In the genomic region with DNA sequence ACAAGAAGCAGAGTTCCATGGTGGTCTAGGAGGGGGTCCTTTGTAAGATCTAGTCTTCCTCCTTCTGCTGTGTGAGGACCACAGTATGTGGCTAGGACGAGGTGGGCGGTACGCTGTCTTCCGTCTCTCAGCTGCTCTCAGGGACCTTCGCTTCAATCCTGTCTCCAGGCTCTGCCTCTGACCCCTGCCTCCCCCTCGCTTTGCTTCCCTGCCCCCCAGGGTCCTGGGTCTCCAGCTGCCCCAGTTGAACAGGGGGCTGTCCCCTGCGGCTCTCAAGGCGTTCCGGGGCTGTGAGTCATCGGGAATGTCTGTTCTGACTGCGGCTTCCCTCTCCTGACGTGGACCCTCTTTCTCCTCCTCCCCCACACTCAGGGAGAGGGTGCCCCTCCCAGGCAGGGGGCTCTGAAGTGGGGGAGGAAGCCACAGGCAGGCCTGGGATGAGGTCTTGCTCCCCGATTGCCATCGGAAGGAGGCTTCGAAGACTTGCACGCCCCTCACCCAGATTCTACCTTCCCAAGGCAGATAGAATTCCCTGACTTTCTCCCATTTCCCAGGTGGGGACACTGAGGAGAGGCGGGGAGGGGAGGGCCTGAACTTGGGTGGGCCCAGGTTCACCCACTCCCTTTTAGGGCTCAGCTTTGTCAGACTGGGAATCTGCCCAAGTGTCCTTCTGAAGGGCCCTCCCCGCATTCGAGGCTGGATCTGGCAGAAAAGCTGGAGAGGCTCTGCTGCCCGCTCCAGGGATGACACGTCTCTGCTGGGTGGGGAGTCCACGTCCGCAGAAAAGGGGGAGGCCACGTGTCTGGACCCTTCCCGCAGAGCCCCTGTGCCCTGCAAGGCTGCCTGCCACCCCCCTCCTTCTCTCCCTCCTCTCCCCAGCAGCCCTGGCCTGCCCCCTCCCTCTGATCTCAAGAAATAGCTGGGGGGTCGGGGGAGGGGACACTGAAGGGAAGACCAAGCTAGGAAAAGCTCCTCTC, we compare ENCODE assay signal across 10 cellular contexts. TPM values are rescaled to one million over a fixed set of nuclear protein-coding genes. Genes with fewer than 3 reads are reported as not detected.
DNase-seq lines count a peak whose midpoint lies in the region; ATAC-seq and TF ChIP-seq lines count a peak whose summit lies in the region.
"Had no signal": no experiment of that assay in that cellular context is flagged by ENCODE, and none has a peak within 500 bp of the region (broad histone marks: within the 10 kb centered on the region; RNA-seq: fewer than 3 reads in every experiment).

No MANE protein-coding gene starts in this region.

- no peak for TF ChIP-seq CTCF in H9 (conservative IDR thresholded peaks at IDR 0.05)
- TF ChIP-seq CTCF in astrocyte of the cerebellum (IDR thresholded peaks at IDR 0.05; ENCODE audit: low read depth, low read length, missing control alignments) = no peak
- no peak for TF ChIP-seq CTCF in spleen (IDR thresholded peaks at IDR 0.05 in 8 of 11, conservative IDR thresholded peaks at IDR 0.05 in 3 of 11)

- H3K79me2 ChIP-seq in H9 (ENCODE audit: insufficient read depth, low read length) = no peaks in the 10 kb centered on the region

- peaks cover 69 to 85% of the 10 kb centered on the region in 2 experiments for H3K4me1 Mint-ChIP-seq in H9

- WGBS in H9 (ENCODE audit: extremely low coverage, insufficient read length, low lambda C conversion rate) = no CpG with 5 or more reads among the region's 26 CpGs
- WGBS in spleen, 5 donors = 39 to 57% (median 52%) methylated on average over 25 to 26 of the region's 26 CpGs

- H3K9me3 ChIP-seq in H9 (ENCODE audit: control insufficient read depth, low read depth, low read length) (no peaks in the 10 kb centered on the region), spleen (no peaks in the 10 kb centered on the region)

- H3K4me2 ChIP-seq in H9 (ENCODE audit: insufficient read depth, insufficient read length, low read length) = peak overlapping the region; percentile 15

- H4K5ac ChIP-seq in H9 (ENCODE audit: insufficient read length, low read depth, low read length) = no peak overlapping the region

- no peak overlapping the region for H2BK12ac ChIP-seq in H9 (ENCODE audit: insufficient read length, low read depth, low read length)

- H3K36me3 Mint-ChIP-seq in H9 (ENCODE audit: insufficient read depth in 1 of 3, low read depth in 3 of 3) = no peaks in the 10 kb centered on the region; a peak in 1 of 7 replicates

- H2BK120ac ChIP-seq in H9 (ENCODE audit: low read depth, low read length, poor library complexity, severe bottlenecking) = no peak overlapping the region

- H4K8ac ChIP-seq in H9 (replicated peaks; ENCODE audit: insufficient read length, low read depth, low read length) = no peak overlapping the region

- H2AK5ac ChIP-seq in H9 (ENCODE audit: insufficient read length, low read length) = no peak overlapping the region

- H3K4me3 ChIP-seq in astrocyte of the cerebellum (ENCODE audit: low read depth, low read length) = peak overlapping the region; percentile 22
- no peak overlapping the region for H3K4me3 ChIP-seq in spleen

- in situ Hi-C loops in astrocyte of the cerebellum (cut with HindIII; ENCODE audit: low sequenced_read_pairs) = no loop called here

- no peak overlapping the region for H3K9ac ChIP-seq in H9 (ENCODE audit: extremely low read depth, insufficient read length, low read length)

- H2BK15ac ChIP-seq in H9 (ENCODE audit: low read depth, low read length) = no peak overlapping the region

- no peak overlapping the region for H3K56ac ChIP-seq in H9 (ENCODE audit: insufficient read length, low read depth, low read length)

- H3K4me3 Mint-ChIP-seq in H9 = peak overlapping the region; percentile 7 to 38; a peak in 2 of 5 replicates

- peaks cover 21% of the 10 kb centered on the region for H3K4me1 ChIP-seq in H9 (ENCODE audit: insufficient read depth, low read length)
- H3K4me1 ChIP-seq in spleen = peaks cover 0 to 70% (median 15%) of the 10 kb centered on the region in 6 donors

- peak overlapping the region in 1 of 3 experiments; percentile 86; a peak in 2 of 7 replicates for H3K27ac Mint-ChIP-seq in H9

- H2AFZ ChIP-seq in H9 (ENCODE audit: low read length) = no peak overlapping the region

- peak overlapping the region; percentile 32; the same call in 1 of the 2 replicates for H3K14ac ChIP-seq in H9 (ENCODE audit: insufficient read depth, low read length)

- peak overlapping the region; percentile 13 for H3K18ac ChIP-seq in H9 (ENCODE audit: insufficient read length, low read depth, low read length)

- DNase-seq in H9 = peak; percentile 94
- peak; percentile 96 for DNase-seq in astrocyte of the cerebellum (ENCODE audit: low read depth)
- peak; percentile 85 for DNase-seq in iPS-NIHi7 (ENCODE audit: extremely low spot score)
- no peak for DNase-seq in spleen
- DNase-seq in activated T-cell treated with anti-CD3 and anti-CD28 coated beads for 4 hours = no peak
- DNase-seq: stimulated activated CD4-positive, alpha-beta T cell treated with anti-CD3 and anti-CD28 coated beads, Interleukin-4, amount 100 ng/mL, for 24 hours had no signal

- no peak overlapping the region for H3K27ac ChIP-seq in H9 (ENCODE audit: insufficient read length, low read depth, low read length)
- H3K27ac ChIP-seq in spleen = peak overlapping the region in 7 of 8 donors; percentile 54 to 78 (median 72)

- H3K27me3 ChIP-seq in H9 (ENCODE audit: insufficient read depth, low read length) = no peaks in the 10 kb centered on the region
- H3K27me3 ChIP-seq in spleen (replicated peaks in 1 of 7) = peaks cover 0 to 71% (median 4%) of the 10 kb centered on the region in 7 donors

- peak overlapping the region; percentile 68 for H4K91ac ChIP-seq in H9 (ENCODE audit: insufficient read length, low read depth, low read length)

- no peak for TF ChIP-seq POLR2A in spleen (IDR thresholded peaks at IDR 0.05)

- intact Hi-C loops in spleen (cut with DNase I; ENCODE audit: low total_unique reads) = no loop called here

- no peak overlapping the region for H3K4ac ChIP-seq in H9 (ENCODE audit: low read depth, low read length)

- no peak overlapping the region for H3T11ph ChIP-seq in H9 (ENCODE audit: low read length)

- no peaks in the 10 kb centered on the region for H3K79me1 ChIP-seq in H9 (ENCODE audit: insufficient read depth, low read depth, low read length, poor library complexity, severe bottlenecking)

- peaks cover 23% of the 10 kb centered on the region for H3K27me3 Mint-ChIP-seq in H9 (ENCODE audit: low read depth)

- H3K23ac ChIP-seq in H9 (ENCODE audit: insufficient read length, low read depth, low read length) = no peak overlapping the region

- H2BK20ac ChIP-seq in H9 (ENCODE audit: low read depth, low read length, poor library complexity, severe bottlenecking) = no peak overlapping the region

- no peaks in the 10 kb centered on the region for H4K20me1 ChIP-seq in H9 (ENCODE audit: control insufficient read depth, insufficient read depth, insufficient read length)

- no peak overlapping the region for H2BK5ac ChIP-seq in H9 (ENCODE audit: insufficient read length, low read length)

- ATAC-seq in GM21723 (IDR thresholded peaks at IDR 0.05; ENCODE audit: unreplicated experiment) (no peak), HG03159 (IDR thresholded peaks at IDR 0.05; ENCODE audit: unreplicated experiment) (no peak), GM18498 (IDR thresholded peaks at IDR 0.05; ENCODE audit: unreplicated experiment) (no peak)

- H3K36me3 ChIP-seq in spleen = no peaks in the 10 kb centered on the region

- no peaks in the 10 kb centered on the region; a peak in 2 of 5 replicates for H3K9me3 Mint-ChIP-seq in H9

- H3K23me2 ChIP-seq in H9 (ENCODE audit: insufficient read length, low read depth, low read length, poor library complexity, severe bottlenecking) = peaks cover 3% of the 10 kb centered on the region

RNA-seq across cellular contexts. Expression of gene COL1A1, which starts 9.1 kb away (rescaled TPM):
- total RNA-seq in H9 (2021) = 104 and 112 TPM in 2 replicates
- total RNA-seq in spleen = 100 to 1,000 TPM in 2 of 7 donors, 10 to 100 TPM in 4, 1 to 10 TPM in 1; 7.4 to 458 (median 65.4) TPM
- 10 to 100 TPM in 2 of 3 donors, 1 to 10 TPM in 1; 7.1 to 24.0 (median 11.3) TPM for polyA plus RNA-seq in spleen

RNA-seq across cellular contexts. Expression of gene SGCA, which starts 44.7 kb away (rescaled TPM):
- total RNA-seq in H9 (2021) (0.24 TPM in 1 of 2 replicates, not detected in the other), spleen (1 to 10 TPM in 6 of 7 donors, not detected in 1; 1.2 to 4.7 (median 2.7) TPM)
- 1 to 10 TPM; 3.7 to 5.9 (median 5.7) TPM for polyA plus RNA-seq in spleen
- total RNA-seq: activated CD8-positive, alpha-beta memory T cell treated with anti-CD3 and anti-CD28 coated beads for 36 hours had no signal

Comparison
In these comparisons a context has a peak if more than half of its experiments do, and no peak if none do; other contexts are left out.
1. DNase-seq: peak in H9 (single experiment), astrocyte of the cerebellum (single experiment) and iPS-NIHi7 (single experiment); none in spleen (single experiment) and activated T-cell treated with anti-CD3 and anti-CD28 coated beads for 4 hours (single experiment).